In the genomic region with DNA sequence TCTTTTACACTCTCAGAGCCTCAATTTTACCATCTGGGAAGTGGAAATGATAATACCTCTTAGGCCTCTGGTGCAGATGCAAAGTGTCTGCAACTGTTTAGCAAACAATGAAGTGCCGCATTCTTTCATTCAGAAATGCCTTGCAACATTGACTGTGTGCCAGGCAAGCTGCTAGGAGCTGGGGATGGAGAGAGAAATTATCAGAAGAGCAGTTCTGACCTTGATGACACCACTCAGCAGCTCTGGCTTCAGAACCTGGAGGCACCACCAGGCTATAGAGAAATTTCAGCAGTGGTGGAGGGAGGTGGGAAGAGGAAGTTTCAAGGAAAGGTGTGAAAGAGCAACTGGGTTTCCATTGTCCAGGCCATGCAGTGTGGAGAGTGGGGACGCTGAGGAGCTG, we compare ENCODE assay signal across 25 cellular contexts.
DNase-seq lines count a peak whose midpoint lies in the region; TF ChIP-seq lines count a peak whose summit lies in the region.
"Had no signal": no experiment of that assay in that cellular context is flagged by ENCODE, and none has a peak within 500 bp of the region (broad histone marks: within the 10 kb centered on the region; RNA-seq: fewer than 3 reads in every experiment).

No MANE protein-coding gene starts in this region.

- WGBS in trophoblast cell (ENCODE audit: extremely low coverage, insufficient coverage, insufficient read length) = no CpG with 5 or more reads among the region's 2 CpGs

- peaks cover 10% of the 10 kb centered on the region for H3K9me3 ChIP-seq in trophoblast cell (ENCODE audit: insufficient read depth, low read depth, low read length)
- H3K9me3 ChIP-seq: right lobe of liver had no signal

- H3K27ac Mint-ChIP-seq in chondrocyte (ENCODE audit: unreplicated experiment) = peak overlapping the region; percentile 84
- H3K27ac Mint-ChIP-seq: activated naive CD8-positive, alpha-beta T cell; activated T-helper 2 cell treated with anti-CD3 and anti-CD28 coated beads, Interferon-gamma antibody, Interleukin-2, Interleukin-4, amounts not matched to agents 10 μg/mL and 5 μg/mL and 100 μg/mL, durations not matched to agents 14 hours and 24 hours and 36 hours; immature natural killer cell had no signal

- H3K27me3 Mint-ChIP-seq in chondrocyte (ENCODE audit: low read depth) = no peaks in the 10 kb centered on the region

- H2BK12ac ChIP-seq in trophoblast cell (ENCODE audit: low read length) = peak overlapping the region; percentile 38

- no peak overlapping the region for H2BK5ac ChIP-seq in trophoblast cell (ENCODE audit: low read depth, low read length, poor library complexity)

- DNase-seq in AG20443 (ENCODE audit: low spot score) = peak; percentile 37
- peak; percentile 23 for DNase-seq in M059J (ENCODE audit: low read depth)
- DNase-seq in chondrocyte (ENCODE audit: low spot score) = no peak
- peak in 1 of 2 donors; percentile 67 for DNase-seq in trophoblast cell
- DNase-seq in SHP77 treated with DMSO at 0.1 percent for 48 hours (lab: John Stamatoyannopoulos, UW) = no peak
- DNase-seq in stimulated activated CD4-positive, alpha-beta T cell treated with anti-CD3 and anti-CD28 coated beads, Interleukin-2, amount 100 ng/mL, for 24 hours = no peak
- DNase-seq in NCI-H2081 (lab: John Stamatoyannopoulos, UW) = no peak
- no peak for DNase-seq in HK-2 (ENCODE audit: unreplicated experiment)
- DNase-seq: activated CD4-positive, alpha-beta T cell treated with anti-CD3 and anti-CD28 coated beads, Interleukin-2, amount 50 U/mL, for 48 hours; activated CD4-positive, CD25-positive, alpha-beta regulatory T cell; activated CD8-positive, alpha-beta memory T cell treated with anti-CD3 and anti-CD28 coated beads, Interleukin-2, amount 50 U/mL, for 48 hours; effector CD8-positive, alpha-beta T cell; immature natural killer cell; IMR-90; NCI-H1417; NCI-H446 treated with DMSO at 0.1 percent for 48 hours; posterior cingulate gyrus; right lobe of liver; stomach; upper lobe of left lung had no signal

- H4K91ac ChIP-seq in trophoblast cell (ENCODE audit: low read depth, low read length) = peak overlapping the region; percentile 54

- no peak overlapping the region for H4K12ac ChIP-seq in trophoblast cell (ENCODE audit: low read depth, low read length)

- H3K4me3 ChIP-seq in trophoblast cell (ENCODE audit: low read depth, low read length) = no peak overlapping the region
- H3K4me3 ChIP-seq: hepatocyte, right lobe of liver, stomach, upper lobe of left lung had no signal

- peak overlapping the region; percentile 22 for H4K8ac ChIP-seq in trophoblast cell (ENCODE audit: low read depth, low read length)

- peaks cover 24% of the 10 kb centered on the region for H3K9me3 Mint-ChIP-seq in chondrocyte (ENCODE audit: low read depth)

- H3K27ac ChIP-seq in trophoblast cell (ENCODE audit: low read depth, low read length) = peak overlapping the region; percentile 24
- H3K27ac ChIP-seq: foreskin keratinocyte, hepatocyte, right lobe of liver, stomach had no signal

- H3K4me1 Mint-ChIP-seq in chondrocyte (ENCODE audit: low read depth) = peaks cover 44% of the 10 kb centered on the region
- H3K4me1 Mint-ChIP-seq: CD14-positive monocyte, immature natural killer cell had no signal

- no peak for TF ChIP-seq CTCF in chondrocyte (IDR thresholded peaks at IDR 0.05)

- peaks cover 8% of the 10 kb centered on the region for H3K36me3 Mint-ChIP-seq in chondrocyte (ENCODE audit: low read depth)
- H3K36me3 Mint-ChIP-seq: activated naive CD8-positive, alpha-beta T cell; immature natural killer cell had no signal

- H3K4me3 Mint-ChIP-seq in chondrocyte (ENCODE audit: unreplicated experiment) = no peak overlapping the region
- H3K4me3 Mint-ChIP-seq: activated naive CD8-positive, alpha-beta T cell; CD14-positive monocyte; immature natural killer cell had no signal

- H3K79me1 ChIP-seq in trophoblast cell (ENCODE audit: low read length) = peaks cover 4% of the 10 kb centered on the region

- H3K4me2 ChIP-seq in trophoblast cell (ENCODE audit: low read length) = no peak overlapping the region
- H3K4me2 ChIP-seq: hepatocyte had no signal

- H3K23ac ChIP-seq in trophoblast cell (ENCODE audit: low read length) = no peak overlapping the region

- peak overlapping the region; percentile 41 for H2AK5ac ChIP-seq in trophoblast cell (ENCODE audit: low read length)

- no peak overlapping the region for H3K9ac ChIP-seq in trophoblast cell (ENCODE audit: low read length)

- H3K18ac ChIP-seq in trophoblast cell (ENCODE audit: low read length) = peak overlapping the region; percentile 46

- H3K79me2 ChIP-seq in trophoblast cell (ENCODE audit: control insufficient read depth, insufficient read depth, low read length, poor library complexity) = no peaks in the 10 kb centered on the region
- H3K79me2 ChIP-seq: hepatocyte had no signal

- peaks cover 5 to 11% of the 10 kb centered on the region in 2 experiments for H3K4me1 ChIP-seq in trophoblast cell (ENCODE audit: control insufficient read depth in 1 of 2, insufficient read depth in 2 of 2, low read length in 2 of 2)
- H3K4me1 ChIP-seq: foreskin keratinocyte had no signal

- H3K36me3 ChIP-seq in trophoblast cell (ENCODE audit: control insufficient read depth in 1 of 2, insufficient read depth in 2 of 2, low read length in 2 of 2) = peaks cover 0 to 1% of the 10 kb centered on the region in 2 experiments
- H3K36me3 ChIP-seq: right lobe of liver, stomach, upper lobe of left lung had no signal

- no peaks in the 10 kb centered on the region for H3K27me3 ChIP-seq in trophoblast cell (ENCODE audit: insufficient read depth, low read length)
- H3K27me3 ChIP-seq: foreskin keratinocyte, hepatocyte, right lobe of liver, stomach, upper lobe of left lung had no signal

- no peak overlapping the region for H2AFZ ChIP-seq in trophoblast cell (ENCODE audit: insufficient read depth, low read length, poor library complexity)
- H2AFZ ChIP-seq: hepatocyte had no signal

- H3K4ac ChIP-seq in trophoblast cell (ENCODE audit: low read depth, low read length) = no peak overlapping the region

- H3K14ac ChIP-seq in trophoblast cell (ENCODE audit: low read length) = no peak overlapping the region

- H2BK120ac ChIP-seq in trophoblast cell (ENCODE audit: insufficient read depth, low read length, poor library complexity) = peak overlapping the region; percentile 67

Comparison
In these comparisons a context has a peak if more than half of its experiments do, and no peak if none do; other contexts are left out.
1. DNase-seq: peak in AG20443 (single experiment) and M059J (single experiment); none in chondrocyte (single experiment), SHP77 treated with DMSO at 0.1 percent for 48 hours (single experiment), stimulated activated CD4-positive, alpha-beta T cell treated with anti-CD3 and anti-CD28 coated beads, Interleukin-2, amount 100 ng/mL, for 24 hours (0 of 2), NCI-H2081 (0 of 2) and HK-2 (single experiment).